21 cellular contexts compared by ENCODE assay signal in the genomic region with DNA sequence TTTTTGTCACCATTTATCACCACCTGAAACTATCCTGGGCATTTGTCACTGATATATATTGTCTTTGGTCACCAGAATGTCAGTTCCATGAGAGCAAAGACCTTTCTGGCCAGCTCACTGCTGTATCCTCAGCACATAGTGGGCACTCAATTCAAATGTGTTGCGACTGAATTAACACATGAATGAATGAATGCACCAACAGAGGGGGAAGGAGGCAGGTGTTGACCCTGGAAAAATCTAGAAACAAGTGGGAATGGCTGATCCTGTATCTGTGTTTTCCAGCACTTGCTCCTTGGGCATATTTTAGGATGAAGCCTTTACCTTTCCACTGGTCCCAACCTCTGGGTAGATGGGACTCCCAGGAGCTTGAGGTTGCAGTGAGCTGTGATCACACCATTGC.
"Had no signal": no experiment of that assay in that cellular context is flagged by ENCODE, and none has a peak within 500 bp of the region (broad histone marks: within the 10 kb centered on the region; RNA-seq: fewer than 3 reads in every experiment).

No MANE protein-coding gene starts in this region.

- H3K4me2 ChIP-seq: hepatocyte had no signal

- H2AFZ ChIP-seq: hepatocyte had no signal

- FAIRE-seq: keratinocyte, small intestine, urothelium cell line had no signal

- H3K9me3 ChIP-seq: left lung, ovary, right atrium auricular region, stomach, thoracic aorta had no signal

- H3K36me3 Mint-ChIP-seq: immature natural killer cell, naive B cell had no signal

- DNase-seq: effector CD8-positive, alpha-beta T cell; foreskin melanocyte; head of caudate nucleus; immature natural killer cell; left lung; mesendoderm; naive B cell; nucleus accumbens; ovary; small intestine; stimulated activated CD4-positive, alpha-beta T cell treated with anti-CD3 and anti-CD28 coated beads, Interleukin-12 subunit alpha, Interleukin-12 subunit beta, amount 100 ng/mL, for 4 hours; stimulated activated naive CD4-positive, alpha-beta T cell; stomach; substantia nigra had no signal

- H3K9me3 Mint-ChIP-seq: immature natural killer cell had no signal

- H3K27me3 ChIP-seq: hepatocyte, left lung, ovary, right atrium auricular region, stomach had no signal

- H3K36me3 ChIP-seq: left lung, ovary, right atrium auricular region, stomach, thoracic aorta had no signal

- H3K27ac Mint-ChIP-seq: immature natural killer cell had no signal

- H3K4me3 ChIP-seq: coronary artery, hepatocyte, left lung, lung, ovary, right atrium auricular region, stomach, thoracic aorta had no signal

- ATAC-seq: left lung had no signal

- H3K27ac ChIP-seq: coronary artery, hepatocyte, left lung, ovary, right atrium auricular region, stomach, thoracic aorta had no signal
